ENCODE assay signal across 21 cellular contexts in genomic region chr1:186465956-186466355, GRCh38. TPM values are rescaled to one million over a fixed set of nuclear protein-coding genes. Genes with fewer than 3 reads are reported as not detected.
"Had no signal": no experiment of that assay in that cellular context is flagged by ENCODE, and none has a peak within 500 bp of the region (broad histone marks: within the 10 kb centered on the region; RNA-seq: fewer than 3 reads in every experiment).

No MANE protein-coding gene starts in this region.

- H3K9me3 ChIP-seq: heart right ventricle, mucosa of descending colon, neutrophil, ovary, right atrium auricular region, sigmoid colon, uterus had no signal

- H3K4me1 ChIP-seq: heart right ventricle, right atrium auricular region, sigmoid colon, uterus had no signal

- H3K27me3 ChIP-seq: heart right ventricle, neutrophil, ovary, right atrium auricular region, sigmoid colon, uterus had no signal

- H3K4me3 ChIP-seq: heart right ventricle, mucosa of descending colon, ovary, right atrium auricular region, sigmoid colon, skin epidermis, uterus had no signal

- H3K36me3 ChIP-seq: heart right ventricle, neutrophil, ovary, right atrium auricular region, sigmoid colon, uterus had no signal

- H3K27ac ChIP-seq: heart right ventricle, neutrophil, ovary, right atrium auricular region, sigmoid colon, skin epidermis, uterus had no signal

- DNase-seq: cortex of kidney; effector memory CD4-positive, alpha-beta T cell; foreskin melanocyte; heart right ventricle; hypothalamus; mammary epithelial cell; mucosa of descending colon; naive thymus-derived CD8-positive, alpha-beta T cell; ovary; sigmoid colon; stimulated activated CD4-positive, alpha-beta T cell treated with anti-CD3 and anti-CD28 coated beads, Interleukin-12 subunit alpha, Interleukin-12 subunit beta, amount 100 ng/mL, for 4 hours; stimulated activated naive CD4-positive, alpha-beta T cell treated with Interleukin-2 at 50 U/mL for 16 hours; uterus had no signal

- ATAC-seq: esophagus mucosa; heart right ventricle; left lobe of liver; mucosa of descending colon; naive thymus-derived CD8-positive, alpha-beta T cell had no signal

RNA-seq across cellular contexts. Expression of gene PDC, which starts 5.0 kb away (rescaled TPM):
- total RNA-seq: esophagus mucosa; heart right ventricle; left lobe of liver; lower leg skin; mammary epithelial cell; mucosa of descending colon; naive thymus-derived CD8-positive, alpha-beta T cell; ovary; posterior vena cava; right atrium auricular region; sigmoid colon; uterus had no signal
- polyA plus RNA-seq: heart right ventricle; mammary epithelial cell; naive thymus-derived CD8-positive, alpha-beta T cell; neural cell; ovary; sigmoid colon had no signal
